1 cellular context compared by ENCODE assay signal in the genomic region with DNA sequence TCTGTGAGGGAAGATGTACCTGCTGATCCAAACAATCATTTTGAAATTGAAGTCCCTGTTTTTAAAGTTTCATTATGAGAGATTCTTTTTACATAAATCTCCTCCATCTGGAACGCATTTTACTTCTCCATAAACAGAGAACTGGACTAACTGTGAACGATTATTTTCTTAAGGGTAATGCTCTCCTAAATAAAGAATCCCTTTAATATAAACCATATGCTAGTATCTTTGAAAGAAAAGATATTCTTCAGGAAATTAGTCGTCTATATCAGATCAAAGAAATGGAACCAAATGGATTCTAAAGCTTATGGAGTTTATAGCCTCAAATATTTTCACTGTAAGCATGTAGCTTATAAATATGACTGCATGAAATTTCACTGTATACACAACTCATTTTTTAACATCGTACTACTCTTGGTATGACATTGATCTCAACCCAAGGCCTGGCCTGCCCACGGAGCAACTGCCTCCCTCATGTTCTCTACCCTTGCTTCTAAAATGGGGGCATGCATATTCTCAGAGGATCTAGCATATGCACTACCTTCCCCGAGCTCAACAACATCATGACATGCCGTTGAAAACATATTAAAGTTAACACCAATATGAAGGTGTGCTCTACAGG.
TF ChIP-seq lines count a peak whose summit lies in the region.

No MANE protein-coding gene starts in this region.

TF ChIP-seq in WTC11, 78 proteins besides CTCF, POLR2A, EP300 and RAD21 (continued from another document):
- TF ChIP-seq USF1 (CRISPR knock-in tag; IDR thresholded peaks at IDR 0.05) (no peak), AFF4 (CRISPR knock-in tag; IDR thresholded peaks at IDR 0.05; ENCODE audit: borderline replicate concordance) (no peak), JUN (CRISPR knock-in tag; IDR thresholded peaks at IDR 0.05) (no peak), RELA (CRISPR knock-in tag; IDR thresholded peaks at IDR 0.05; ENCODE audit: borderline replicate concordance) (no peak), FOXK1 (CRISPR knock-in tag; IDR thresholded peaks at IDR 0.05) (no peak), ZNF416 (CRISPR knock-in tag; IDR thresholded peaks at IDR 0.05) (no peak), ZNF219 (CRISPR knock-in tag; IDR thresholded peaks at IDR 0.05; ENCODE audit: borderline replicate concordance) (no peak), FOXP4 (CRISPR knock-in tag; IDR thresholded peaks at IDR 0.05) (no peak)
- TF ChIP-seq, protein P1, sequence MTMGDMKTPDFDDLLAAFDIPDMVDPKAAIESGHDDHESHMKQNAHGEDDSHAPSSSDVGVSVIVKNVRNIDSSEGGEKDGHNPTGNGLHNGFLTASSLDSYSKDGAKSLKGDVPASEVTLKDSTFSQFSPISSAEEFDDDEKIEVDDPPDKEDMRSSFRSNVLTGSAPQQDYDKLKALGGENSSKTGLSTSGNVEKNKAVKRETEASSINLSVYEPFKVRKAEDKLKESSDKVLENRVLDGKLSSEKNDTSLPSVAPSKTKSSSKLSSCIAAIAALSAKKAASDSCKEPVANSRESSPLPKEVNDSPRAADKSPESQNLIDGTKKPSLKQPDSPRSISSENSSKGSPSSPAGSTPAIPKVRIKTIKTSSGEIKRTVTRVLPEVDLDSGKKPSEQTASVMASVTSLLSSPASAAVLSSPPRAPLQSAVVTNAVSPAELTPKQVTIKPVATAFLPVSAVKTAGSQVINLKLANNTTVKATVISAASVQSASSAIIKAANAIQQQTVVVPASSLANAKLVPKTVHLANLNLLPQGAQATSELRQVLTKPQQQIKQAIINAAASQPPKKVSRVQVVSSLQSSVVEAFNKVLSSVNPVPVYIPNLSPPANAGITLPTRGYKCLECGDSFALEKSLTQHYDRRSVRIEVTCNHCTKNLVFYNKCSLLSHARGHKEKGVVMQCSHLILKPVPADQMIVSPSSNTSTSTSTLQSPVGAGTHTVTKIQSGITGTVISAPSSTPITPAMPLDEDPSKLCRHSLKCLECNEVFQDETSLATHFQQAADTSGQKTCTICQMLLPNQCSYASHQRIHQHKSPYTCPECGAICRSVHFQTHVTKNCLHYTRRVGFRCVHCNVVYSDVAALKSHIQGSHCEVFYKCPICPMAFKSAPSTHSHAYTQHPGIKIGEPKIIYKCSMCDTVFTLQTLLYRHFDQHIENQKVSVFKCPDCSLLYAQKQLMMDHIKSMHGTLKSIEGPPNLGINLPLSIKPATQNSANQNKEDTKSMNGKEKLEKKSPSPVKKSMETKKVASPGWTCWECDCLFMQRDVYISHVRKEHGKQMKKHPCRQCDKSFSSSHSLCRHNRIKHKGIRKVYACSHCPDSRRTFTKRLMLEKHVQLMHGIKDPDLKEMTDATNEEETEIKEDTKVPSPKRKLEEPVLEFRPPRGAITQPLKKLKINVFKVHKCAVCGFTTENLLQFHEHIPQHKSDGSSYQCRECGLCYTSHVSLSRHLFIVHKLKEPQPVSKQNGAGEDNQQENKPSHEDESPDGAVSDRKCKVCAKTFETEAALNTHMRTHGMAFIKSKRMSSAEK (CRISPR knock-in tag; IDR thresholded peaks at IDR 0.05; ENCODE audit: borderline replicate concordance), result no peak
- TF ChIP-seq, protein P2, sequence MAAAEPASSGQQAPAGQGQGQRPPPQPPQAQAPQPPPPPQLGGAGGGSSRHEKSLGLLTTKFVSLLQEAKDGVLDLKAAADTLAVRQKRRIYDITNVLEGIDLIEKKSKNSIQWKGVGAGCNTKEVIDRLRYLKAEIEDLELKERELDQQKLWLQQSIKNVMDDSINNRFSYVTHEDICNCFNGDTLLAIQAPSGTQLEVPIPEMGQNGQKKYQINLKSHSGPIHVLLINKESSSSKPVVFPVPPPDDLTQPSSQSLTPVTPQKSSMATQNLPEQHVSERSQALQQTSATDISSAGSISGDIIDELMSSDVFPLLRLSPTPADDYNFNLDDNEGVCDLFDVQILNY (CRISPR knock-in tag; IDR thresholded peaks at IDR 0.05), result no peak
